19 cellular contexts compared by ENCODE assay signal in genomic region chr7:28360739-28361138, GRCh38. TPM values are rescaled to one million over a fixed set of nuclear protein-coding genes. Genes with fewer than 3 reads are reported as not detected.
DNase-seq lines count a peak whose midpoint lies in the region; ATAC-seq and TF ChIP-seq lines count a peak whose summit lies in the region.
"Had no signal": no experiment of that assay in that cellular context is flagged by ENCODE, and none has a peak within 500 bp of the region (broad histone marks: within the 10 kb centered on the region; RNA-seq: fewer than 3 reads in every experiment).

No MANE protein-coding gene starts in this region.

- peak overlapping the region; percentile 55; the same call in 1 of the 3 replicates for H2BK15ac ChIP-seq in IMR-90 (ENCODE audit: low read depth, low read length)

- DNase-seq in NCI-H1105 (lab: John Stamatoyannopoulos, UW) = peak; percentile 13
- no peak for DNase-seq in NCI-H1105 treated with DMSO at 0.1 percent for 48 hours (lab: John Stamatoyannopoulos, UW)
- no peak for DNase-seq in IMR-90
- DNase-seq in SHP77 (lab: John Stamatoyannopoulos, UW) = peak; percentile 18 to 61
- no peak for DNase-seq in stimulated activated CD4-positive, alpha-beta T cell treated with anti-CD3 and anti-CD28 coated beads, Interleukin-15, amount 100 ng/mL, for 24 hours
- DNase-seq in left lung = no peak
- DNase-seq in anterior cingulate cortex (lab: John Stamatoyannopoulos, UW) = no peak
- DNase-seq: activated CD8-positive, alpha-beta T cell treated with anti-CD3 and anti-CD28 coated beads for 36 hours; activated naive CD8-positive, alpha-beta T cell treated with anti-CD3 and anti-CD28 coated beads, Interleukin-2, amount 10 ng/mL, durations not matched to agents 7 days and 5 days; activated T-cell treated with anti-CD3 and anti-CD28 coated beads, Interleukin-2, amount 50 U/mL, for 72 hours; CD4-positive, alpha-beta memory T cell; dorsolateral prefrontal cortex; head of caudate nucleus; stimulated activated naive CD8-positive, alpha-beta T cell treated with anti-CD3 and anti-CD28 coated beads, Interleukin-15, Interleukin-2, amounts not matched to agents 100 U/mL and 50 U/mL, for 24 hours; trophoblast cell had no signal

- dilution Hi-C loops in IMR-90 (cut with HindIII; ENCODE audit: low sequenced_read_pairs, unreplicated experiment) = no loop called here

- in situ Hi-C loops in IMR-90 (cut with MboI; ENCODE audit: low sequenced_read_pairs) = no loop called here

- H3K79me1 ChIP-seq in IMR-90 (ENCODE audit: low read depth in 1 of 2, low read length in 2 of 2) = no peaks in the 10 kb centered on the region

- H3K79me2 ChIP-seq in neural cell (replicated peaks; ENCODE audit: insufficient read depth, low read length) = no peaks in the 10 kb centered on the region

- 0 out of 2 replicates have a peak overlapping the region, but pooled peaks have one; percentile 43 for H2BK20ac ChIP-seq in IMR-90 (ENCODE audit: low read depth, low read length)

- H3K4me1 ChIP-seq in IMR-90 (ENCODE audit: control insufficient read depth, insufficient read depth, low read length) (peaks cover 6% of the 10 kb centered on the region), left lung (no peaks in the 10 kb centered on the region)
- H3K4me1 ChIP-seq: breast epithelium, HAP-1 had no signal

- no peak overlapping the region for H3K4me3 ChIP-seq in IMR-90 (ENCODE audit: insufficient read depth, low read depth, low read length)
- H3K4me3 ChIP-seq in neural cell (ENCODE audit: low read length) = no peak overlapping the region
- H3K4me3 ChIP-seq in left lung = no peak overlapping the region
- H3K4me3 ChIP-seq: A549, breast epithelium, dorsolateral prefrontal cortex, HAP-1 had no signal

- WGBS in IMR-90 (ENCODE audit: extremely low coverage in 2 of 2, insufficient read length in 1 of 2), 2 experiments = 100% methylated on average over 1 of the region's 1 CpG; no CpG with 5 or more reads in 1 of the 2 experiments

- H2AFZ ChIP-seq in IMR-90 (replicated peaks; ENCODE audit: low read length, poor library complexity) (no peak overlapping the region), neural cell (ENCODE audit: low read depth, low read length) (no peak overlapping the region)

- no peak overlapping the region for H4K91ac ChIP-seq in IMR-90 (ENCODE audit: insufficient read depth, low read depth, low read length)

- no peak overlapping the region for H3K4ac ChIP-seq in IMR-90 (ENCODE audit: low read depth, low read length)

- peaks cover 5% of the 10 kb centered on the region for H3K9me1 ChIP-seq in IMR-90 (ENCODE audit: insufficient read depth, low read length)

- H3K9me3 ChIP-seq in IMR-90 (ENCODE audit: control insufficient read depth, insufficient read depth, low read length) (0 out of 2 replicates have a peak, but pooled peaks cover 2% of the 10 kb centered on the region), neural cell (ENCODE audit: low read length) (no peaks in the 10 kb centered on the region), left lung (no peaks in the 10 kb centered on the region)
- H3K9me3 ChIP-seq: breast epithelium had no signal

- intact Hi-C loops in IMR-90 (cut with micrococcal nuclease) = no loop called here
- intact Hi-C loops in left lung (cut with DNase I) = no loop called here

- H3K9me2 ChIP-seq in neural cell (ENCODE audit: insufficient read depth, low read length) = no peaks in the 10 kb centered on the region

- no peaks in the 10 kb centered on the region for H4K20me1 ChIP-seq in IMR-90 (ENCODE audit: insufficient read depth, low read length)
- H4K20me1 ChIP-seq in neural cell (ENCODE audit: insufficient read depth) = no peaks in the 10 kb centered on the region

- H3K23ac ChIP-seq in IMR-90 (ENCODE audit: low read depth, low read length) = no peak overlapping the region

- no peak overlapping the region for H4K5ac ChIP-seq in IMR-90 (ENCODE audit: low read depth, low read length)

- H3K36me3 ChIP-seq in IMR-90 (ENCODE audit: control insufficient read depth, insufficient read depth, low read length) = no peaks in the 10 kb centered on the region
- H3K36me3 ChIP-seq in neural cell (ENCODE audit: insufficient read depth, low read length) = no peaks in the 10 kb centered on the region
- no peaks in the 10 kb centered on the region for H3K36me3 ChIP-seq in left lung
- H3K36me3 ChIP-seq: breast epithelium, HAP-1 had no signal

- no TSS peak for BruUV-seq in IMR-90 (replicated peaks; lab: Mats Ljungman, UMichigan)

- no peak overlapping the region for H3K14ac ChIP-seq in IMR-90 (replicated peaks; ENCODE audit: low read depth, low read length)

- H3K18ac ChIP-seq in IMR-90 (ENCODE audit: low read depth, low read length) = peak overlapping the region; percentile 39; the same call in 1 of the 2 replicates

- no peak overlapping the region for H3K56ac ChIP-seq in IMR-90 (ENCODE audit: extremely low read depth, insufficient read depth, low read length)

- H2AK5ac ChIP-seq in IMR-90 (ENCODE audit: low read depth, low read length) = no peak overlapping the region

- no peak for TF ChIP-seq POLR2A in IMR-90 (IDR thresholded peaks at IDR 0.05; ENCODE audit: low read depth, low read length)

- H3K27me3 ChIP-seq in IMR-90 (ENCODE audit: control insufficient read depth, insufficient read depth, low read length) (no peaks in the 10 kb centered on the region; the same call in 1 of the 2 replicates), neural cell (ENCODE audit: insufficient read depth, low read depth, low read length) (no peaks in the 10 kb centered on the region), left lung (no peaks in the 10 kb centered on the region)
- H3K27me3 ChIP-seq: breast epithelium had no signal

- no peak overlapping the region for H3K27ac ChIP-seq in IMR-90 (ENCODE audit: insufficient read depth, low read length)
- H3K27ac ChIP-seq in neural cell (ENCODE audit: low read length) = no peak overlapping the region
- no peak overlapping the region for H3K27ac ChIP-seq in left lung
- H3K27ac ChIP-seq: A549, breast epithelium had no signal

- no peak for TF ChIP-seq EP300 in neural cell (conservative IDR thresholded peaks at IDR 0.05; ENCODE audit: poor library complexity, severe bottlenecking)

- ATAC-seq in IMR-90 (ENCODE audit: low read depth) = no peak
- no peak for ATAC-seq in left lung
- ATAC-seq: activated CD8-positive, alpha-beta T cell treated with anti-CD3 and anti-CD28 coated beads for 36 hours; activated T-cell treated with anti-CD3 and anti-CD28 coated beads, Interleukin-2, amount 50 U/mL, for 72 hours; stimulated activated naive CD8-positive, alpha-beta T cell treated with anti-CD3 and anti-CD28 coated beads, Interleukin-15, Interleukin-2, amounts not matched to agents 100 U/mL and 50 U/mL, for 24 hours had no signal

- H3K4me2 ChIP-seq in IMR-90 (ENCODE audit: low read depth, low read length) (no peak overlapping the region), neural cell (ENCODE audit: low read length) (no peak overlapping the region)
- H3K4me2 ChIP-seq: A549 had no signal

- H3K9ac ChIP-seq in IMR-90 (ENCODE audit: low read depth, low read length) (no peak overlapping the region), neural cell (ENCODE audit: low read length) (no peak overlapping the region)

- CTCF ChIA-PET in IMR-90 (lab: Yijun Ruan, JAX) = no interaction called here

- H2BK120ac ChIP-seq in IMR-90 (ENCODE audit: low read depth, low read length) = no peak overlapping the region

- TF ChIP-seq RAD21 in IMR-90 (IDR thresholded peaks at IDR 0.05; ENCODE audit: low read length) = no peak
- no peak for TF ChIP-seq RAD21 in neural cell (conservative IDR thresholded peaks at IDR 0.05)

- no peak overlapping the region for H4K8ac ChIP-seq in IMR-90 (ENCODE audit: low read depth in 2 of 2, low read length in 2 of 2)

- H3F3A ChIP-seq in neural cell (ENCODE audit: insufficient read depth, low read length, poor library complexity, severe bottlenecking) = peaks cover 4% of the 10 kb centered on the region

- POLR2A ChIA-PET in IMR-90 (lab: Charles Lee; ENCODE audit: unreplicated experiment) = no interaction called here

- no peak overlapping the region for H2BK5ac ChIP-seq in IMR-90 (ENCODE audit: low read depth, low read length, poor library complexity, severe bottlenecking)

- TF ChIP-seq CTCF in IMR-90 (conservative IDR thresholded peaks at IDR 0.05; ENCODE audit: low read depth, low read length) (no peak), neural cell (IDR thresholded peaks at IDR 0.05; ENCODE audit: poor library complexity, severe bottlenecking) (peak; percentile 10), left lung (IDR thresholded peaks at IDR 0.05) (no peak)

- H2AK9ac ChIP-seq in IMR-90 (replicated peaks; ENCODE audit: low read depth, low read length, poor library complexity) = no peak overlapping the region

TF ChIP-seq in IMR-90, 13 proteins besides CTCF, POLR2A, EP300 and RAD21 (continues in another document):
- no peak for TF ChIP-seq FOS (IDR thresholded peaks at IDR 0.05; ENCODE audit: low read depth, low read length)
- no peak for TF ChIP-seq ELK1 (IDR thresholded peaks at IDR 0.05; ENCODE audit: borderline replicate concordance, low read depth, low read length)

TF ChIP-seq in neural cell, 6 proteins besides CTCF, POLR2A, EP300 and RAD21 (continues in another document):
- TF ChIP-seq SMC3 (conservative IDR thresholded peaks at IDR 0.05; ENCODE audit: poor library complexity) (no peak), POLR2AphosphoS5 (IDR thresholded peaks at IDR 0.05) (no peak)

RNA-seq across cellular contexts. Expression of gene CREB5, which starts 51.6 kb away (rescaled TPM):
- 7.3 and 11.1 TPM in 2 replicates for total RNA-seq in IMR-90 (2012; rRNA removed)
- 13.1 and 17.9 TPM in 2 replicates for polyA plus RNA-seq in IMR-90 (2012; rRNA removed)
- polyA plus RNA-seq in IMR-90 (2012; cell fraction: cytosol; rRNA removed) = 8.1 and 23.7 TPM in 2 replicates
- 66.8 and 78.4 TPM in 2 replicates for polyA plus RNA-seq in IMR-90 (2012; cell fraction: nucleus; rRNA removed; ENCODE audit: low replicate concordance)
- polyA plus RNA-seq in neural cell = 3.2 and 3.7 TPM in 2 replicates
- 7.8 and 9.3 TPM in 2 replicates for polyA minus RNA-seq in neural cell
- total RNA-seq in left lung = 10 to 100 TPM in 1 of 2 donors, 1 to 10 TPM in 1; 6.6 to 19.9 TPM
- total RNA-seq: activated naive CD8-positive, alpha-beta T cell treated with anti-CD3 and anti-CD28 coated beads, Interleukin-2, amount 10 ng/mL, durations not matched to agents 7 days and 5 days; CD4-positive, alpha-beta memory T cell had no signal
- polyA plus RNA-seq: CD4-positive, alpha-beta memory T cell had no signal

Comparison
In these comparisons a context has a peak if more than half of its experiments do, and no peak if none do; other contexts are left out.
1. DNase-seq: peak in NCI-H1105 (single experiment) and SHP77 (2 of 2); none in NCI-H1105 treated with DMSO at 0.1 percent for 48 hours (single experiment), IMR-90 (single experiment), stimulated activated CD4-positive, alpha-beta T cell treated with anti-CD3 and anti-CD28 coated beads, Interleukin-15, amount 100 ng/mL, for 24 hours (single experiment), left lung (0 of 2) and anterior cingulate cortex (0 of 58).